In the genomic region with DNA sequence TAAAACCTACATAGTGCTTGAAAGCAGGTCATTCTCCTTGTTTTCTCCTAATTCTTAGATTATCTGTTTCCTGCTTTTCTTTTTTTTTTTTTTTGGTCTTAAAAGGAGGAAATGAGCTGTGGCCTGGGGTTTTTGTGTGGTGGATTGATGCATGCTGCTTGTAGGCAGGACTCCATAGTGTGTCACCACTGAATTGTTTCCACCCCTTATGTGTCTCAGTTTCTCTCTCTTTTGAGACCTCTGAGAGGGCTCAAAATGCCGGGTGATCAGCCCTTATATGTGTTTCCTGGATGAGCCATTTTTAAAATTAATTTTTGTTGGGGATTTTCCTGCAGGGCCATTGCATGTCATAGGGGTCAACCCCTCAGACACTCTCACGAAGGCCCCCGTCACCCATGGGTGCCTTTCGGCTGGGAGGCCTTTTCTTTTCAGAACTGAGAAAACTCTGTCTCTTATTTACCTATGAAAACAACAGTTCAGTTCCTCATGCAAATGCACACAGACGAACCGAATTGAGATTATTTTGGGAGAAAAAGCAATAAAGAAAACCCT, we compare ENCODE assay signal across 7 cellular contexts. TPM values are rescaled to one million over a fixed set of nuclear protein-coding genes. Genes with fewer than 3 reads are reported as not detected.
DNase-seq lines count a peak whose midpoint lies in the region; ATAC-seq, FAIRE-seq and TF ChIP-seq lines count a peak whose summit lies in the region.

No MANE protein-coding gene starts in this region.

- no peak overlapping the region for H3K4me2 ChIP-seq in H9 (ENCODE audit: insufficient read depth, insufficient read length, low read length)

- no peaks in the 10 kb centered on the region for H3K27me3 Mint-ChIP-seq in H9 (ENCODE audit: low read depth)
- H3K27me3 Mint-ChIP-seq in naive thymus-derived CD4-positive, alpha-beta T cell: peaks cover 0 to 12% (median 4%) of the 10 kb centered on the region in 5 donors

- no peaks in the 10 kb centered on the region for H3K4me1 ChIP-seq in H9 (ENCODE audit: insufficient read depth, low read length)
- no peaks in the 10 kb centered on the region for H3K4me1 ChIP-seq in naive thymus-derived CD4-positive, alpha-beta T cell (ENCODE audit: control insufficient read depth in 2 of 2, insufficient read depth in 2 of 2, low read length in 2 of 2)
- no peaks in the 10 kb centered on the region for H3K4me1 ChIP-seq in gastrocnemius medialis

- no peaks in the 10 kb centered on the region for H3K79me2 ChIP-seq in H9 (ENCODE audit: insufficient read depth, low read length)

- H3K4ac ChIP-seq in H9 (ENCODE audit: low read depth, low read length): no peak overlapping the region

- intact Hi-C loops in naive thymus-derived CD4-positive, alpha-beta T cell (cut with micrococcal nuclease): no loop called here
- intact Hi-C loops in Right ventricle myocardium inferior (cut with DNase I): no loop called here
- intact Hi-C loops in gastrocnemius medialis (cut with DNase I; ENCODE audit: low total_unique reads): no loop called here

- H2AFZ ChIP-seq in H9 (ENCODE audit: low read length): no peak overlapping the region

- no peak for FAIRE-seq in D721Med (lab: Jason Lieb, UNC)

- no peak overlapping the region for H3K4me3 Mint-ChIP-seq in H9
- H3K4me3 Mint-ChIP-seq in naive thymus-derived CD4-positive, alpha-beta T cell: peak overlapping the region in 1 of 10 donors; percentile 1

- POLR2A ChIA-PET in naive thymus-derived CD4-positive, alpha-beta T cell (lab: Charles Lee): no interaction called here

- ATAC-seq in GM18909 (IDR thresholded peaks at IDR 0.05; ENCODE audit: poor library complexity, unreplicated experiment) (peak; percentile 99), Right ventricle myocardium inferior (no peak), gastrocnemius medialis (no peak)
- ATAC-seq in naive thymus-derived CD4-positive, alpha-beta T cell: peak; percentile 50

- H3T11ph ChIP-seq in H9 (ENCODE audit: low read length): no peak overlapping the region

- DNase-seq in H9 (no peak), Kasumi-1 (lab: John Stamatoyannopoulos, UW) (peak; percentile 58 to 59), Right ventricle myocardium inferior (ENCODE audit: missing footprints) (no peak), gastrocnemius medialis (no peak), D721Med (ENCODE audit: insufficient read length, low spot score) (no peak)
- DNase-seq in naive thymus-derived CD4-positive, alpha-beta T cell: no peak

- no peak for TF ChIP-seq POLR2A in gastrocnemius medialis (IDR thresholded peaks at IDR 0.05)

- in situ Hi-C loops in gastrocnemius medialis (cut with MboI; ENCODE audit: low sequenced_read_pairs in 4 of 4): no loop called here

- H3K23ac ChIP-seq in H9 (ENCODE audit: insufficient read length, low read depth, low read length): no peak overlapping the region

- H3K4me3 ChIP-seq in naive thymus-derived CD4-positive, alpha-beta T cell (ENCODE audit: low read length): no peak overlapping the region
- H3K4me3 ChIP-seq in gastrocnemius medialis: no peak overlapping the region

- H2AK5ac ChIP-seq in H9 (ENCODE audit: insufficient read length, low read length): no peak overlapping the region

- CTCF ChIA-PET in naive thymus-derived CD4-positive, alpha-beta T cell (lab: Charles Lee): no interaction called here

- H2BK15ac ChIP-seq in H9 (ENCODE audit: low read depth, low read length): no peak overlapping the region

- H4K5ac ChIP-seq in H9 (ENCODE audit: insufficient read length, low read depth, low read length): no peak overlapping the region

- H3K9me3 ChIP-seq in H9 (ENCODE audit: control insufficient read depth, low read depth, low read length): no peaks in the 10 kb centered on the region
- no peaks in the 10 kb centered on the region for H3K9me3 ChIP-seq in naive thymus-derived CD4-positive, alpha-beta T cell (ENCODE audit: control insufficient read depth in 2 of 3, low read length in 3 of 3)
- no peaks in the 10 kb centered on the region for H3K9me3 ChIP-seq in gastrocnemius medialis

- no peak overlapping the region for H2BK5ac ChIP-seq in H9 (ENCODE audit: insufficient read length, low read length)

- no CpG with 5 or more reads among the region's 6 CpGs for WGBS in H9 (ENCODE audit: extremely low coverage, insufficient read length, low lambda C conversion rate)

- H2BK20ac ChIP-seq in H9 (ENCODE audit: low read depth, low read length, poor library complexity, severe bottlenecking): no peak overlapping the region

- no peaks in the 10 kb centered on the region for H3K27me3 ChIP-seq in H9 (ENCODE audit: insufficient read depth, low read length)
- no peaks in the 10 kb centered on the region for H3K27me3 ChIP-seq in naive thymus-derived CD4-positive, alpha-beta T cell (ENCODE audit: control insufficient read depth in 2 of 2, insufficient read depth in 2 of 2, low read length in 2 of 2)
- H3K27me3 ChIP-seq in gastrocnemius medialis: no peaks in the 10 kb centered on the region

- H4K8ac ChIP-seq in H9 (replicated peaks; ENCODE audit: insufficient read length, low read depth, low read length): no peak overlapping the region

- no peak overlapping the region for H3K56ac ChIP-seq in H9 (ENCODE audit: insufficient read length, low read depth, low read length)

- no peak overlapping the region for H3K9ac ChIP-seq in H9 (ENCODE audit: extremely low read depth, insufficient read length, low read length)

- peaks cover 4 to 15% (median 12%) of the 10 kb centered on the region in 3 experiments; a peak in 5 of 7 replicates for H3K36me3 Mint-ChIP-seq in H9 (ENCODE audit: insufficient read depth in 1 of 3, low read depth in 3 of 3)
- H3K36me3 Mint-ChIP-seq in naive thymus-derived CD4-positive, alpha-beta T cell: peaks cover 0 to 2% (median 0%) of the 10 kb centered on the region in 5 donors

- peak overlapping the region in 2 of 3 experiments; percentile 28 to 82; a peak in 1 of 7 replicates for H3K27ac Mint-ChIP-seq in H9
- no peak overlapping the region for H3K27ac Mint-ChIP-seq in naive thymus-derived CD4-positive, alpha-beta T cell

- no peak overlapping the region for H3K14ac ChIP-seq in H9 (ENCODE audit: insufficient read depth, low read length)

- H4K91ac ChIP-seq in H9 (ENCODE audit: insufficient read length, low read depth, low read length): no peak overlapping the region

- no peaks in the 10 kb centered on the region for H3K23me2 ChIP-seq in H9 (ENCODE audit: insufficient read length, low read depth, low read length, poor library complexity, severe bottlenecking)

- H3K18ac ChIP-seq in H9 (ENCODE audit: insufficient read length, low read depth, low read length): no peak overlapping the region

- no peak overlapping the region for H2BK12ac ChIP-seq in H9 (ENCODE audit: insufficient read length, low read depth, low read length)

- H2BK120ac ChIP-seq in H9 (ENCODE audit: low read depth, low read length, poor library complexity, severe bottlenecking): no peak overlapping the region

- no peaks in the 10 kb centered on the region for H4K20me1 ChIP-seq in H9 (ENCODE audit: control insufficient read depth, insufficient read depth, insufficient read length)

- no peak overlapping the region for H3K27ac ChIP-seq in H9 (ENCODE audit: insufficient read length, low read depth, low read length)
- H3K27ac ChIP-seq in naive thymus-derived CD4-positive, alpha-beta T cell (ENCODE audit: low read depth, low read length): no peak overlapping the region
- H3K27ac ChIP-seq in gastrocnemius medialis: no peak overlapping the region

- peaks cover 18 to 22% of the 10 kb centered on the region in 2 experiments for H3K9me3 Mint-ChIP-seq in H9
- peaks cover 0 to 14% (median 4%) of the 10 kb centered on the region in 11 donors for H3K9me3 Mint-ChIP-seq in naive thymus-derived CD4-positive, alpha-beta T cell

- TF ChIP-seq CTCF in H9 (conservative IDR thresholded peaks at IDR 0.05) (no peak), gastrocnemius medialis (IDR thresholded peaks at IDR 0.05 in 4 of 5, conservative IDR thresholded peaks at IDR 0.05 in 1 of 5) (no peak), D721Med (IDR thresholded peaks at IDR 0.05; ENCODE audit: insufficient read depth, missing control alignments) (no peak)

- peaks cover 25 to 36% of the 10 kb centered on the region in 2 experiments for H3K4me1 Mint-ChIP-seq in H9
- peaks cover 0 to 17% (median 0%) of the 10 kb centered on the region in 7 donors for H3K4me1 Mint-ChIP-seq in naive thymus-derived CD4-positive, alpha-beta T cell

- H3K79me1 ChIP-seq in H9 (ENCODE audit: insufficient read depth, low read depth, low read length, poor library complexity, severe bottlenecking): no peaks in the 10 kb centered on the region

- no peaks in the 10 kb centered on the region for H3K36me3 ChIP-seq in naive thymus-derived CD4-positive, alpha-beta T cell (ENCODE audit: control insufficient read depth in 2 of 3, insufficient read depth in 3 of 3, low read length in 3 of 3)
- H3K36me3 ChIP-seq in gastrocnemius medialis: no peaks in the 10 kb centered on the region

RNA-seq across cellular contexts. Expression of a gene that starts 32.0 kb away (rescaled TPM):
- total RNA-seq in H9 (2021) (0.11 and 0.17 TPM in 2 replicates), Right ventricle myocardium inferior (8.4 TPM), gastrocnemius medialis (10 to 100 TPM in 1 of 4 donors, 1 to 10 TPM in 3; 4.5 to 10.7 (median 6.2) TPM)
- total RNA-seq in naive thymus-derived CD4-positive, alpha-beta T cell: 10 to 100 TPM in 1 of 5 experiments, 1 to 10 TPM in 1, under 1 TPM in 2, not detected in 1; 0.16 to 32.2 (median 2.1) TPM
- polyA plus RNA-seq in naive thymus-derived CD4-positive, alpha-beta T cell: not detected

Comparison
In these comparisons a context has a peak if more than half of its experiments do, and no peak if none do; other contexts are left out.
1. ATAC-seq: peak in GM18909 (single experiment) and naive thymus-derived CD4-positive, alpha-beta T cell (single experiment); none in Right ventricle myocardium inferior (single experiment) and gastrocnemius medialis (0 of 2).
2. DNase-seq: peak in Kasumi-1 (2 of 2); none in H9 (single experiment), naive thymus-derived CD4-positive, alpha-beta T cell (0 of 9), Right ventricle myocardium inferior (single experiment), gastrocnemius medialis (0 of 2) and D721Med (single experiment).
3. H3K27ac Mint-ChIP-seq: peak in H9 (2 of 3); none in naive thymus-derived CD4-positive, alpha-beta T cell (0 of 9).